ENCODE assay signal across 1 cellular context in the genomic region with DNA sequence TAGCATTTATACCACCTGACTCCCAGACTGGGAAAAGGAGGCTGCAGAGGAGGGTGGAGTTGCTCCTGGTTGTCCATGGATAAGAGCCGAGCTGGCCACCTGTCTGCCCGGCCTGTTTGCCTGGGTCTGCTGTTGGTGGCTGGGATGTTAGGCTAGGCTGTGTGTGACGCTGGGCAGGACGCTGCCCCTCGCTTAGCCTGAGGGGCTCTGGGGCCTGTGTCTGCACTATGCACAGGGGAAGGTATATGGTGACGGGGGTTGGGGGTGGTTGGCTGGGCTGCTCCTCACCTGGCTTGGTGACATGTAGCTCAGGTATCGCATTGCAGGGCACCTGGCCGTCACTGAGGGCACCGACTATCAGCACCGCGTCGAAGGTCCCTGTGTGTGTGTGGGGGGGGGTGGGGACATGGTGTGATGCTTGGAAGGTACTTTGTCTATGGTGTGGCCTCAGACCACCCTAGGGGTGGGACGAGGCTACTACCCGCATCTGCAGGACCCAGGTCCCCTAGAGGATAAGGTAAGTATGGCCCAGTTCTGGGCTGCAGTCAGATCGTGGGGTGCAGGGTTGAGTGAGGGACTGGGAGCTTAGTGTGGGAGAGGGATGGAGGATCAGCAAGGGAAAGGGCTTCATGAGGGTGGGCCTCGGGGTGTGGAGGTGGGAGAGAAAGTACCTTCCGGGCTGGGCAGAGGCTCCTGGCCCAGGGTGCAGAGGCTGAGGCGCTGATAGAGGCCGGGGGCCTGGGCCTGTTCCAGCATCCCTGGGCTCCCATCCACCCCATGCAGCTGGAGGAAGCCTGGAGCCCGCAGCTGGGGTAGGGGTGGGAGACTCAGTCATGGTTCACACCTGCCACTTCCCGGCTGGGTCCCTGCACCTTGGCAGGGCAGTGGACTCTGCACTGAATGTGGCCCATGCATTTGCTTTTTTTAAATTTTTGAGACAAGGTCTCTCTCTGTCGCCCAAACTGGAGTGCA.
TF ChIP-seq lines count a peak whose summit lies in the region.

No MANE protein-coding gene starts in this region.

TF ChIP-seq in A549, 52 proteins besides CTCF, POLR2A, EP300 and RAD21 (continued from another document):
- no peak for TF ChIP-seq ELK1 (IDR thresholded peaks at IDR 0.05; ENCODE audit: low read depth, low read length)
- TF ChIP-seq CEBPB (IDR thresholded peaks at IDR 0.05), result no peak
